ENCODE assay signal across 13 cellular contexts in genomic region chr10:45581497-45582385, GRCh38.
DNase-seq lines count a peak whose midpoint lies in the region; ATAC-seq and TF ChIP-seq lines count a peak whose summit lies in the region.
"Had no signal": no experiment of that assay in that cellular context is flagged by ENCODE, and none has a peak within 500 bp of the region (broad histone marks: within the 10 kb centered on the region; RNA-seq: fewer than 3 reads in every experiment).

No MANE protein-coding gene starts in this region.

- peak overlapping the region; percentile 38 for H3K4me3 Mint-ChIP-seq in CD8-positive, alpha-beta T cell
- H3K4me3 Mint-ChIP-seq in memory B cell (peak overlapping the region; percentile 36), osteocyte (ENCODE audit: unreplicated experiment) (no peak overlapping the region), mesothelial cell of epicardium (no peak overlapping the region)
- H3K4me3 Mint-ChIP-seq: GM23338 had no signal

- ATAC-seq in CD8-positive, alpha-beta T cell: no peak
- no peak for ATAC-seq in memory B cell (ENCODE audit: low read depth)

- H3K4me1 ChIP-seq in CD8-positive, alpha-beta T cell (ENCODE audit: insufficient read depth, low read length): peaks cover 27% of the 10 kb centered on the region
- H3K4me1 ChIP-seq: SJCRH30 had no signal

- peaks cover 20% of the 10 kb centered on the region for H3K36me3 Mint-ChIP-seq in CD8-positive, alpha-beta T cell
- H3K36me3 Mint-ChIP-seq in memory B cell (peaks cover 17% of the 10 kb centered on the region), osteocyte (ENCODE audit: unreplicated experiment) (peaks cover 2% of the 10 kb centered on the region), mesothelial cell of epicardium (peaks cover 16% of the 10 kb centered on the region)

- H3K4me1 Mint-ChIP-seq in CD8-positive, alpha-beta T cell (ENCODE audit: low read depth): peaks cover 41% of the 10 kb centered on the region
- H3K4me1 Mint-ChIP-seq in memory B cell (peaks cover 38% of the 10 kb centered on the region), osteocyte (ENCODE audit: unreplicated experiment) (peaks cover 6% of the 10 kb centered on the region), mesothelial cell of epicardium (no peaks in the 10 kb centered on the region)

- intact Hi-C loops in CD8-positive, alpha-beta T cell (cut with DNase I, micrococcal nuclease): no loop called here

- no peaks in the 10 kb centered on the region for H3K27me3 Mint-ChIP-seq in CD8-positive, alpha-beta T cell (ENCODE audit: low read depth)
- H3K27me3 Mint-ChIP-seq in memory B cell: no peaks in the 10 kb centered on the region
- no peaks in the 10 kb centered on the region for H3K27me3 Mint-ChIP-seq in osteocyte (ENCODE audit: unreplicated experiment)
- H3K27me3 Mint-ChIP-seq in mesothelial cell of epicardium (ENCODE audit: low read depth): no peaks in the 10 kb centered on the region

- no peaks in the 10 kb centered on the region for H3K27me3 ChIP-seq in CD8-positive, alpha-beta T cell (ENCODE audit: insufficient read depth, low read length)
- H3K27me3 ChIP-seq: SJCRH30 had no signal

- H3K4me3 ChIP-seq in CD8-positive, alpha-beta T cell (ENCODE audit: low read depth, low read length): no peak overlapping the region
- H3K4me3 ChIP-seq: GM23338, SJCRH30 had no signal

- DNase-seq in CD8-positive, alpha-beta T cell: no peak
- DNase-seq in HCEC 1CT (peak; percentile 42), amniotic epithelial cell (ENCODE audit: low read depth) (peak; percentile 25), memory B cell (ENCODE audit: low spot score in 2 of 2) (no peak), osteocyte (ENCODE audit: extremely low spot score, unreplicated experiment) (no peak), mesothelial cell of epicardium (ENCODE audit: low spot score in 2 of 2, unreplicated experiment in 2 of 2) (no peak), NCI-H1048 (lab: John Stamatoyannopoulos, UW) (no peak)
- DNase-seq: anterior cingulate cortex, NCI-H1417, NCI-H526 treated with DMSO at 0.1 percent for 48 hours, posterior cingulate gyrus, SJCRH30 had no signal

- no peaks in the 10 kb centered on the region for H3K36me3 ChIP-seq in CD8-positive, alpha-beta T cell (ENCODE audit: insufficient read depth, low read length)
- H3K36me3 ChIP-seq: SJCRH30 had no signal

- no peak for TF ChIP-seq CTCF in CD8-positive, alpha-beta T cell (IDR thresholded peaks at IDR 0.05)
- TF ChIP-seq CTCF in osteocyte (IDR thresholded peaks at IDR 0.05): no peak
- no peak for TF ChIP-seq CTCF in mesothelial cell of epicardium (IDR thresholded peaks at IDR 0.05; ENCODE audit: unreplicated experiment)

- POLR2A ChIA-PET in CD8-positive, alpha-beta T cell (lab: Charles Lee): interaction anchor here (0.7 to 0.8 kb wide), 2 partner anchors 15 to 25 kb away, joined by 3 read pairs; no protein-coding TSS in a partner anchor

- no peaks in the 10 kb centered on the region for H3K9me3 ChIP-seq in CD8-positive, alpha-beta T cell (ENCODE audit: low read length)
- H3K9me3 ChIP-seq: SJCRH30 had no signal

- H3K27ac Mint-ChIP-seq in CD8-positive, alpha-beta T cell: peak overlapping the region; percentile 96
- peak overlapping the region; percentile 98 for H3K27ac Mint-ChIP-seq in memory B cell
- H3K27ac Mint-ChIP-seq in osteocyte (ENCODE audit: unreplicated experiment): no peak overlapping the region
- H3K27ac Mint-ChIP-seq in mesothelial cell of epicardium: no peak overlapping the region

- no peak overlapping the region for H3K27ac ChIP-seq in CD8-positive, alpha-beta T cell (ENCODE audit: low read depth, low read length)
- H3K27ac ChIP-seq: SJCRH30 had no signal

- peaks cover 14% of the 10 kb centered on the region for H3K9me3 Mint-ChIP-seq in CD8-positive, alpha-beta T cell
- H3K9me3 Mint-ChIP-seq in memory B cell (peaks cover 3% of the 10 kb centered on the region), osteocyte (ENCODE audit: unreplicated experiment) (peaks cover 16% of the 10 kb centered on the region), mesothelial cell of epicardium (peaks cover 19% of the 10 kb centered on the region)
- H3K9me3 Mint-ChIP-seq: GM23338 had no signal

- CTCF ChIA-PET in CD8-positive, alpha-beta T cell (lab: Charles Lee): no interaction called here

Comparison
In these comparisons a context has a peak if more than half of its experiments do, and no peak if none do; other contexts are left out.
1. DNase-seq: peak in HCEC 1CT (single experiment) and amniotic epithelial cell (single experiment); none in CD8-positive, alpha-beta T cell (0 of 7), memory B cell (0 of 2), osteocyte (single experiment), mesothelial cell of epicardium (0 of 2) and NCI-H1048 (single experiment).
2. H3K27ac Mint-ChIP-seq: peak in CD8-positive, alpha-beta T cell (single experiment) and memory B cell (single experiment); none in osteocyte (single experiment) and mesothelial cell of epicardium (single experiment).
3. H3K4me3 Mint-ChIP-seq: peak in CD8-positive, alpha-beta T cell (single experiment) and memory B cell (single experiment); none in osteocyte (single experiment) and mesothelial cell of epicardium (single experiment).